ENCODE assay signal across 27 cellular contexts in the genomic region with DNA sequence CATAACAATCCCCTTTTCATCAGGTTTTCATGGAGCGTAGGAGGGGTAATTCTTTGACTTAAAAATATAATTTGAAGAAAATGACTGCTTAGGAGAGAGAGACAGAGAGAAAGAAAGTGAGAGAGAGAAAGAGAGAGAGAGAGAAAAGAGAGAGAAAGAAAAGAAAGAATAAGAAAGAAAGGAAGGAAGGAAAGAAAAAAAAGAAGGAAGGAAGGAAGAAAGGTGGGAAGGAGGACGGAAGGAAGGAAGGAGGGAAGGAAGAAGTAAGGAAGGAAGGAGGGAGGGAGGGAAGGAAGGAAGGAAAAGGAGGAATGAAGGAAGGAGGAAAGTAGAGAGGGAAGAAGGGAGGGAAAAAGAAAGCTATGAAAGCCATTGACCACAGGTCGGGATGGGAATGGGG.
"Had no signal": no experiment of that assay in that cellular context is flagged by ENCODE, and none has a peak within 500 bp of the region (broad histone marks: within the 10 kb centered on the region; RNA-seq: fewer than 3 reads in every experiment).

No MANE protein-coding gene starts in this region.

- H3K27me3 ChIP-seq: esophagus squamous epithelium, heart right ventricle, left lung, right atrium auricular region, sigmoid colon, stomach, thyroid gland, vagina had no signal

- H3K27me3 Mint-ChIP-seq: effector memory CD8-positive, alpha-beta T cell had no signal

- H3K9me3 ChIP-seq: esophagus squamous epithelium, heart right ventricle, left lung, prostate gland, right atrium auricular region, sigmoid colon, stomach, thyroid gland, vagina had no signal

- H3K4me3 Mint-ChIP-seq: effector memory CD8-positive, alpha-beta T cell; nephron; neural progenitor cell; stimulated activated effector memory CD8-positive, alpha-beta T cell treated with anti-CD3 and anti-CD28 coated beads, Interleukin-12 subunit alpha, Interleukin-12 subunit beta, amount 100 ng/mL, for 72 hours had no signal

- H3K4me1 ChIP-seq: neural progenitor cell, prostate gland, thyroid gland had no signal

- H3K4me3 ChIP-seq: esophagus squamous epithelium, heart right ventricle, left lung, neural progenitor cell, prostate gland, right atrium auricular region, sigmoid colon, stomach, thyroid gland, vagina had no signal

- H3K4me2 ChIP-seq: neural progenitor cell had no signal

- H3K27ac Mint-ChIP-seq: effector memory CD8-positive, alpha-beta T cell; nephron; neural progenitor cell; stimulated activated effector memory CD8-positive, alpha-beta T cell treated with anti-CD3 and anti-CD28 coated beads, Interleukin-12 subunit alpha, Interleukin-12 subunit beta, amount 100 ng/mL, for 72 hours had no signal

- DNase-seq: effector memory CD8-positive, alpha-beta T cell; erythroblast; esophagus squamous epithelium; foreskin melanocyte; glutamatergic neuron; heart right ventricle; hippocampal formation; left cardiac atrium; left lung; mesendoderm; midbrain; naive thymus-derived CD4-positive, alpha-beta T cell; nucleus accumbens; sigmoid colon; stimulated activated CD4-positive, alpha-beta T cell treated with anti-CD3 and anti-CD28 coated beads, Interleukin-2, amount 100 ng/mL, for 24 hours; stimulated activated CD4-positive, alpha-beta T cell treated with anti-CD3 and anti-CD28 coated beads, Interleukin-4, amount 100 ng/mL, for 24 hours; stimulated activated naive CD4-positive, alpha-beta T cell treated with Interleukin-2 at 50 U/mL for 16 hours; stomach; thyroid gland had no signal

- ATAC-seq: effector memory CD8-positive, alpha-beta T cell; heart right ventricle; left cardiac atrium; left lung; naive thymus-derived CD4-positive, alpha-beta T cell; stimulated activated effector memory CD8-positive, alpha-beta T cell treated with anti-CD3 and anti-CD28 coated beads, Interleukin-12 subunit alpha, Interleukin-12 subunit beta, amount 100 ng/mL, for 72 hours had no signal

- FAIRE-seq: endometrium, islet of Langerhans had no signal

- H3K36me3 ChIP-seq: esophagus squamous epithelium, heart right ventricle, left lung, neural progenitor cell, prostate gland, right atrium auricular region, sigmoid colon, stomach, thyroid gland, vagina had no signal

- H3K27ac ChIP-seq: heart right ventricle, left lung, neural progenitor cell, prostate gland, right atrium auricular region, sigmoid colon, stomach, thyroid gland, vagina had no signal

- H3K9ac ChIP-seq: neural progenitor cell had no signal

- H2AFZ ChIP-seq: neural progenitor cell had no signal

- H3K9me3 Mint-ChIP-seq: effector memory CD8-positive, alpha-beta T cell; stimulated activated effector memory CD8-positive, alpha-beta T cell treated with anti-CD3 and anti-CD28 coated beads, Interleukin-12 subunit alpha, Interleukin-12 subunit beta, amount 100 ng/mL, for 72 hours had no signal
